ENCODE assay signal across 27 cellular contexts in genomic region chr20:57322476-57322875, GRCh38. TPM values are rescaled to one million over a fixed set of nuclear protein-coding genes. Genes with fewer than 3 reads are reported as not detected.
DNase-seq lines count a peak whose midpoint lies in the region; ATAC-seq and TF ChIP-seq lines count a peak whose summit lies in the region.
"Had no signal": no experiment of that assay in that cellular context is flagged by ENCODE, and none has a peak within 500 bp of the region (broad histone marks: within the 10 kb centered on the region; RNA-seq: fewer than 3 reads in every experiment).

No MANE protein-coding gene starts in this region.

- H2AFZ ChIP-seq in neural progenitor cell (replicated peaks) = no peak overlapping the region

- H3K27me3 Mint-ChIP-seq in neural progenitor cell (ENCODE audit: insufficient read depth, low read depth) = peaks cover 8% of the 10 kb centered on the region

- H3K9ac ChIP-seq in neural progenitor cell = no peak overlapping the region

- no peak overlapping the region for H3K4me3 Mint-ChIP-seq in neural progenitor cell
- H3K4me3 Mint-ChIP-seq: B cell; central memory CD8-positive, alpha-beta T cell; stimulated activated memory B cell treated with anti-CD40 and anti-IgM and Interleukin-4, amounts not matched to agents 10 μg/mL and 1 μg/mL and 100 μg/mL, for 72 hours; WTC11 had no signal

- H4K20me1 ChIP-seq in neural progenitor cell (ENCODE audit: low read depth) = no peaks in the 10 kb centered on the region

- H3K36me3 Mint-ChIP-seq in neural progenitor cell = no peaks in the 10 kb centered on the region
- H3K36me3 Mint-ChIP-seq: stimulated activated memory B cell treated with anti-CD40 and anti-IgM and Interleukin-4, amounts not matched to agents 10 μg/mL and 1 μg/mL and 100 μg/mL, for 72 hours; WTC11 had no signal

- H3K36me3 ChIP-seq in MG63 (no peaks in the 10 kb centered on the region), neural progenitor cell (no peaks in the 10 kb centered on the region)
- H3K36me3 ChIP-seq: gastroesophageal sphincter, neutrophil had no signal

- H3K4me3 ChIP-seq in MG63 (no peak overlapping the region), neural progenitor cell (no peak overlapping the region)
- H3K4me3 ChIP-seq: gastroesophageal sphincter, psoas muscle, SK-N-MC, skin epidermis, testis had no signal

- H3K9me3 ChIP-seq in MG63 (no peaks in the 10 kb centered on the region), neural progenitor cell (ENCODE audit: low read depth) (no peaks in the 10 kb centered on the region)
- H3K9me3 ChIP-seq: gastroesophageal sphincter, neutrophil, psoas muscle, testis had no signal

- no peak for ATAC-seq in GM18502 (IDR thresholded peaks at IDR 0.05; ENCODE audit: poor library complexity, unreplicated experiment)
- ATAC-seq: gastroesophageal sphincter, psoas muscle had no signal

- H3K4me2 ChIP-seq in neural progenitor cell = peak overlapping the region; percentile 26

- TF ChIP-seq CTCF in neural progenitor cell (IDR thresholded peaks at IDR 0.05) = no peak
- no peak for TF ChIP-seq CTCF in GM10266 (IDR thresholded peaks at IDR 0.05; ENCODE audit: control insufficient read depth, insufficient read depth, low read depth, missing control alignments)

- peaks cover 33% of the 10 kb centered on the region for H3F3A ChIP-seq in neural progenitor cell (ENCODE audit: low read depth)

- no peaks in the 10 kb centered on the region for H3K9me3 Mint-ChIP-seq in neural progenitor cell
- H3K9me3 Mint-ChIP-seq: central memory CD8-positive, alpha-beta T cell; stimulated activated memory B cell treated with anti-CD40 and anti-IgM and Interleukin-4, amounts not matched to agents 10 μg/mL and 1 μg/mL and 100 μg/mL, for 72 hours; WTC11 had no signal

- no peak overlapping the region for H3K27ac Mint-ChIP-seq in neural progenitor cell
- H3K27ac Mint-ChIP-seq: B cell; stimulated activated memory B cell treated with anti-CD40 and anti-IgM and Interleukin-4, amounts not matched to agents 10 μg/mL and 1 μg/mL and 100 μg/mL, for 72 hours had no signal

- H3K27ac ChIP-seq in neural progenitor cell = peak overlapping the region; percentile 22
- H3K27ac ChIP-seq: HL-60, neutrophil, psoas muscle, SK-N-MC, testis had no signal

- DNase-seq in A172 (ENCODE audit: low spot score) (peak; percentile 24), MG63 (peak; percentile 20), ecto neural progenitor cell (ENCODE audit: low spot score) (peak; percentile 8), neural progenitor cell (ENCODE audit: low spot score) (no peak), ureter (ENCODE audit: low spot score) (no peak), GM10266 (ENCODE audit: extremely low spot score) (no peak)
- DNase-seq in effector CD8-positive, alpha-beta T cell (lab: John Stamatoyannopoulos, UW) = no peak
- DNase-seq: activated CD4-positive, alpha-beta T cell treated with anti-CD3 and anti-CD28 coated beads, Interleukin-2, amount 50 U/mL, for 48 hours; amniotic stem cell; DND-41; erythroblast; kidney; NCI-H1417; T-helper 9 cell had no signal

- H3K4me1 Mint-ChIP-seq in neural progenitor cell = peaks cover 52% of the 10 kb centered on the region
- H3K4me1 Mint-ChIP-seq: B cell; central memory CD8-positive, alpha-beta T cell; stimulated activated memory B cell treated with anti-CD40 and anti-IgM and Interleukin-4, amounts not matched to agents 10 μg/mL and 1 μg/mL and 100 μg/mL, for 72 hours had no signal

- H3K4me1 ChIP-seq in neural progenitor cell = peaks cover 29% of the 10 kb centered on the region
- H3K4me1 ChIP-seq: gastroesophageal sphincter, psoas muscle, testis had no signal

- no peaks in the 10 kb centered on the region for H3K27me3 ChIP-seq in MG63
- no peaks in the 10 kb centered on the region for H3K27me3 ChIP-seq in neural progenitor cell
- H3K27me3 ChIP-seq: testis had no signal

- no peaks in the 10 kb centered on the region for H3K79me2 ChIP-seq in neural progenitor cell (ENCODE audit: low read depth)

RNA-seq across cellular contexts. Expression of gene SPO11, which starts 7.1 kb away (rescaled TPM):
- total RNA-seq in A172 (2014; rRNA removed; shearing (Covaris generic)) = not detected in 2 replicates
- not detected in 2 replicates for total RNA-seq in MG63 (2014; rRNA removed; shearing (Covaris generic); ENCODE audit: low replicate concordance)
- not detected in 2 replicates for total RNA-seq in neural progenitor cell (ENCODE audit: low replicate concordance)
- total RNA-seq in ureter = not detected
- total RNA-seq: B cell, gastroesophageal sphincter, kidney, mammary epithelial cell, psoas muscle, WTC11 had no signal

RNA-seq across cellular contexts. Expression of gene RAE1, which starts 28.6 kb away (rescaled TPM):
- 42.8 and 56.5 TPM in 2 replicates for total RNA-seq in A172 (2014; rRNA removed; shearing (Covaris generic))
- total RNA-seq in MG63 (2014; rRNA removed; shearing (Covaris generic); ENCODE audit: low replicate concordance) = 74.3 and 85.5 TPM in 2 replicates
- 50.2 and 77.6 TPM in 2 replicates for total RNA-seq in neural progenitor cell (ENCODE audit: low replicate concordance)
- 26.3 TPM for total RNA-seq in ureter

RNA-seq across cellular contexts. Expression of gene BMP7, which starts 56.0 kb away (rescaled TPM):
- 7.8 and 10.2 TPM in 2 replicates for total RNA-seq in A172 (2014; rRNA removed; shearing (Covaris generic))
- 4.8 and 10.7 TPM in 2 replicates for total RNA-seq in MG63 (2014; rRNA removed; shearing (Covaris generic); ENCODE audit: low replicate concordance)
- total RNA-seq in neural progenitor cell (ENCODE audit: low replicate concordance) (11.2 and 31.1 TPM in 2 replicates), ureter (32.0 TPM)
- total RNA-seq: B cell, psoas muscle had no signal

Comparison
In these comparisons a context has a peak if more than half of its experiments do, and no peak if none do; other contexts are left out.
1. DNase-seq: peak in A172 (single experiment), MG63 (single experiment) and ecto neural progenitor cell (single experiment); none in neural progenitor cell (single experiment), effector CD8-positive, alpha-beta T cell (single experiment), ureter (single experiment) and GM10266 (single experiment).